25 cellular contexts compared by ENCODE assay signal in the genomic region with DNA sequence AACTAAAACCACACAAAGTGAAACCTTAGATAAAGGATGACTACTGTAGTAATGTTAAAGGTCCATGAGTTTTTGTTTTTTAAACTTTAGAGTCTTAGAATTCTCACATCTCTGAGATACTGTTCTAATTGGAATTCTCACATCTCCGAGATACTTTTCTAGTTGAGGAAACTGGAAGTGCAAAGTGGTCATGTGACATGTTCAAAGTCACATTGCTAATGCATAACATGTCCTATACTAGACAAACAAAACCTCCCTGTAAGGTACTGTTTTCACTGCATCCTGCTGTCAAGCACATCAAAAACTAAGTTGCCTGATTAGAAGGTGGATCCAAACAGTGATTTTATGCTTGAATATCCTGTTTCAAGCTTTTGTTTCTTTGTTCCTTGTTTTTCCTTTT.
"Had no signal": no experiment of that assay in that cellular context is flagged by ENCODE, and none has a peak within 500 bp of the region (broad histone marks: within the 10 kb centered on the region; RNA-seq: fewer than 3 reads in every experiment).

No MANE protein-coding gene starts in this region.

- H3K27ac Mint-ChIP-seq: activated CD4-positive, alpha-beta memory T cell treated with anti-CD3 and anti-CD28 coated beads, Interleukin-2, amount 10 ng/mL, durations not matched to agents 7 days and 5 days; activated CD4-positive, alpha-beta T cell treated with anti-CD3 and anti-CD28 coated beads, Interleukin-2, amount 10 ng/mL, durations not matched to agents 7 days and 5 days; activated naive CD4-positive, alpha-beta T cell treated with anti-CD3 and anti-CD28 coated beads, Interleukin-2, amount 50 U/mL, for 24 hours; activated T-cell treated with anti-CD3 and anti-CD28 coated beads, Interleukin-2, amount 50 U/mL, for 24 hours; activated T-helper 2 cell treated with anti-CD3 and anti-CD28 coated beads, Interferon-gamma antibody, Interleukin-2, Interleukin-4, amounts not matched to agents 10 μg/mL and 5 μg/mL and 100 μg/mL, durations not matched to agents 14 hours and 24 hours and 36 hours; brain; effector memory CD8-positive, alpha-beta T cell; natural killer cell treated with Interleukin-12 subunit alpha and Interleukin-12 subunit beta and Interleukin-15 and Interleukin-18, amount 100 ng/mL, for 72 hours had no signal

- H3K9me3 ChIP-seq: heart left ventricle, left ventricle myocardium inferior, mucosa of descending colon, spleen, suprapubic skin, tibial nerve had no signal

- H3K4me3 Mint-ChIP-seq: activated CD4-positive, alpha-beta memory T cell treated with anti-CD3 and anti-CD28 coated beads, Interleukin-2, amount 10 ng/mL, durations not matched to agents 7 days and 5 days; activated CD4-positive, alpha-beta T cell treated with anti-CD3 and anti-CD28 coated beads, Interleukin-2, amount 10 ng/mL, durations not matched to agents 7 days and 5 days; activated naive CD4-positive, alpha-beta T cell treated with anti-CD3 and anti-CD28 coated beads, Interleukin-2, amount 50 U/mL, for 24 hours; activated T-cell treated with anti-CD3 and anti-CD28 coated beads, Interleukin-2, amount 50 U/mL, for 24 hours; brain; effector memory CD8-positive, alpha-beta T cell; natural killer cell treated with Interleukin-12 subunit alpha and Interleukin-12 subunit beta and Interleukin-15 and Interleukin-18, amount 100 ng/mL, for 72 hours had no signal

- H3K4me1 ChIP-seq: suprapubic skin, tibial nerve had no signal

- H3K9me3 Mint-ChIP-seq: activated CD4-positive, alpha-beta memory T cell treated with anti-CD3 and anti-CD28 coated beads, Interleukin-2, amount 10 ng/mL, durations not matched to agents 7 days and 5 days; activated CD4-positive, alpha-beta T cell treated with anti-CD3 and anti-CD28 coated beads, Interleukin-2, amount 10 ng/mL, durations not matched to agents 7 days and 5 days; activated naive CD4-positive, alpha-beta T cell treated with anti-CD3 and anti-CD28 coated beads, Interleukin-2, amount 50 U/mL, for 24 hours; activated T-cell treated with anti-CD3 and anti-CD28 coated beads, Interleukin-2, amount 50 U/mL, for 24 hours; activated T-helper 2 cell treated with anti-CD3 and anti-CD28 coated beads, Interferon-gamma antibody, Interleukin-2, Interleukin-4, amounts not matched to agents 10 μg/mL and 5 μg/mL and 100 μg/mL, durations not matched to agents 14 hours and 24 hours and 36 hours; brain; effector memory CD8-positive, alpha-beta T cell; natural killer cell treated with Interleukin-12 subunit alpha and Interleukin-12 subunit beta and Interleukin-15 and Interleukin-18, amount 100 ng/mL, for 72 hours had no signal

- H3K27me3 Mint-ChIP-seq: activated CD4-positive, alpha-beta memory T cell treated with anti-CD3 and anti-CD28 coated beads, Interleukin-2, amount 10 ng/mL, durations not matched to agents 7 days and 5 days; activated CD4-positive, alpha-beta T cell treated with anti-CD3 and anti-CD28 coated beads, Interleukin-2, amount 10 ng/mL, durations not matched to agents 7 days and 5 days; activated naive CD4-positive, alpha-beta T cell treated with anti-CD3 and anti-CD28 coated beads, Interleukin-2, amount 50 U/mL, for 24 hours; activated T-cell treated with anti-CD3 and anti-CD28 coated beads, Interleukin-2, amount 50 U/mL, for 24 hours; brain; effector memory CD8-positive, alpha-beta T cell; natural killer cell treated with Interleukin-12 subunit alpha and Interleukin-12 subunit beta and Interleukin-15 and Interleukin-18, amount 100 ng/mL, for 72 hours had no signal

- H3K27me3 ChIP-seq: cardiac muscle cell, dorsolateral prefrontal cortex, heart left ventricle, spleen, suprapubic skin, tibial nerve had no signal

- DNase-seq: activated CD4-positive, alpha-beta memory T cell treated with anti-CD3 and anti-CD28 coated beads, Interleukin-2, amount 10 ng/mL, durations not matched to agents 7 days and 5 days; activated CD4-positive, alpha-beta T cell treated with anti-CD3 and anti-CD28 coated beads for 1 hour; activated CD4-positive, alpha-beta T cell treated with anti-CD3 and anti-CD28 coated beads, Interleukin-2, amount 10 ng/mL, durations not matched to agents 7 days and 5 days; activated CD8-positive, alpha-beta memory T cell treated with anti-CD3 and anti-CD28 coated beads, Interleukin-2, amount 50 U/mL, for 48 hours; activated T-cell treated with anti-CD3 and anti-CD28 coated beads, Interleukin-2, amount 50 U/mL, for 24 hours; dorsolateral prefrontal cortex; effector memory CD8-positive, alpha-beta T cell; heart left ventricle; kidney glomerular epithelial cell; left ventricle myocardium inferior; mucosa of descending colon; posterior cingulate gyrus; spleen; stimulated activated naive CD4-positive, alpha-beta T cell; T-helper 2 cell had no signal

- H3K27ac ChIP-seq: cardiac muscle cell, coronary artery, dorsolateral prefrontal cortex, heart left ventricle, left ventricle myocardium inferior, spleen, suprapubic skin, tibial nerve had no signal

- H3K4me1 Mint-ChIP-seq: activated CD4-positive, alpha-beta T cell treated with anti-CD3 and anti-CD28 coated beads, Interleukin-2, amount 10 ng/mL, durations not matched to agents 7 days and 5 days; brain had no signal

- H3K4me3 ChIP-seq: cardiac muscle cell, coronary artery, dorsolateral prefrontal cortex, heart left ventricle, left ventricle myocardium inferior, mucosa of descending colon, spleen, suprapubic skin, tibial nerve had no signal

- ATAC-seq: effector memory CD8-positive, alpha-beta T cell; heart left ventricle; mucosa of descending colon; natural killer cell treated with Interleukin-12 subunit alpha and Interleukin-12 subunit beta and Interleukin-15 and Interleukin-18, amount 100 ng/mL, for 72 hours; right cardiac atrium had no signal

- FAIRE-seq: endothelial cell of umbilical vein had no signal
